8 cellular contexts compared by ENCODE assay signal in genomic region chr6:83057705-83058321, GRCh38. TPM values are rescaled to one million over a fixed set of nuclear protein-coding genes. Genes with fewer than 3 reads are reported as not detected.
DNase-seq lines count a peak whose midpoint lies in the region; ATAC-seq and TF ChIP-seq lines count a peak whose summit lies in the region.

No MANE protein-coding gene starts in this region.

- H3K4me1 ChIP-seq in GM23338 (ENCODE audit: insufficient read depth) (no peaks in the 10 kb centered on the region), esophagus squamous epithelium (no peaks in the 10 kb centered on the region), aorta (ENCODE audit: control insufficient read depth in 1 of 2, insufficient read depth in 2 of 2, low read length in 2 of 2) (no peaks in the 10 kb centered on the region)

- H4K20me1 ChIP-seq in GM23338 (replicated peaks; ENCODE audit: insufficient read depth): peaks cover 10% of the 10 kb centered on the region

- in situ Hi-C loops in ACHN (cut with HindIII; ENCODE audit: low pct_ligation_motif_present, low pct_unique_long_range_greater_than_20kb, low sequenced_read_pairs): loop anchor here (25.0 kb wide), 1 partner anchor 821 kb away; the partner anchor contains the start of gene IBTK
- in situ Hi-C loops in G401 (cut with HindIII; ENCODE audit: low sequenced_read_pairs): loop anchor here (25.0 kb wide), 1 partner anchor 454 kb away; the partner anchor contains the start of gene PRSS35
- in situ Hi-C loops in KBM-7 (cut with MboI; ENCODE audit: low pct_unique_long_range_greater_than_20kb, low sequenced_read_pairs): loop anchor here (25.0 kb wide), 1 partner anchor 796 kb away; no protein-coding TSS in a partner anchor

- H3K36me3 ChIP-seq in GM23338 (ENCODE audit: insufficient read depth) (peaks cover 9% of the 10 kb centered on the region; the same call in 1 of the 2 replicates), SK-N-MC (ENCODE audit: insufficient read depth, low read length) (peaks cover 76% of the 10 kb centered on the region), esophagus squamous epithelium (peaks cover 0 to 13% (median 0%) of the 10 kb centered on the region in 3 donors), aorta (ENCODE audit: control insufficient read depth in 1 of 2, insufficient read depth in 2 of 2, low read length in 1 of 2) (no peaks in the 10 kb centered on the region)

- H3F3A ChIP-seq in GM23338 (replicated peaks; ENCODE audit: low read depth): no peaks in the 10 kb centered on the region

- H3K27me3 ChIP-seq in GM23338 (ENCODE audit: insufficient read depth) (no peaks in the 10 kb centered on the region), esophagus squamous epithelium (no peaks in the 10 kb centered on the region), aorta (ENCODE audit: control insufficient read depth in 1 of 2, insufficient read depth in 2 of 2, low read length in 1 of 2) (no peaks in the 10 kb centered on the region)

- DNase-seq in ACHN (peak; percentile 54), G401 (ENCODE audit: low spot score) (peak; percentile 48), GM23338 (ENCODE audit: low spot score) (peak; percentile 72), KBM-7 (peak; percentile 63), SK-N-MC (ENCODE audit: low read depth, low spot score) (no peak), esophagus squamous epithelium (lab: John Stamatoyannopoulos, UW) (no peak), neural crest cell (ENCODE audit: low read depth, low spot score) (peak; percentile 34), aorta (no peak)

- H3K4me2 ChIP-seq in GM23338: no peak overlapping the region

- WGBS in esophagus squamous epithelium, 2 donors: 29 to 31% methylated on average over 4 of the region's 4 CpGs
- 25 to 38% methylated on average over 4 of the region's 4 CpGs for WGBS in aorta, 2 donors

- H3K9me3 Mint-ChIP-seq in GM23338 (no peaks in the 10 kb centered on the region), neural crest cell (no peaks in the 10 kb centered on the region)

- H3K27ac Mint-ChIP-seq in GM23338 (no peak overlapping the region), neural crest cell (ENCODE audit: unreplicated experiment) (no peak overlapping the region)

- H3K9me3 ChIP-seq in SK-N-MC (ENCODE audit: low read depth, low read length) (no peaks in the 10 kb centered on the region), esophagus squamous epithelium (no peaks in the 10 kb centered on the region), aorta (ENCODE audit: control insufficient read depth, low read length) (no peaks in the 10 kb centered on the region)

- intact Hi-C loops in esophagus squamous epithelium (cut with DNase I): loop anchor here (5.0 kb wide), 1 partner anchor 806 kb away; no protein-coding TSS in a partner anchor
- intact Hi-C loops in aorta (cut with DNase I): loop anchor here (2.0 to 5.0 kb wide), 3 partner anchors 786 to 806 kb away; no protein-coding TSS in a partner anchor

- H3K4me3 ChIP-seq in GM23338 (no peak overlapping the region), SK-N-MC (peak overlapping the region; percentile 36; the same call in 1 of the 2 replicates), esophagus squamous epithelium (no peak overlapping the region), aorta (ENCODE audit: low read length in 2 of 2) (no peak overlapping the region)

- H3K27ac ChIP-seq in GM23338 (ENCODE audit: low read depth) (no peak overlapping the region), SK-N-MC (peak overlapping the region; percentile 87), esophagus squamous epithelium (no peak overlapping the region), aorta (ENCODE audit: low read depth in 1 of 2, low read length in 2 of 2) (no peak overlapping the region)

- peaks cover 22% of the 10 kb centered on the region for H3K36me3 Mint-ChIP-seq in GM23338 (ENCODE audit: low read depth)
- no peaks in the 10 kb centered on the region for H3K36me3 Mint-ChIP-seq in neural crest cell (ENCODE audit: low read depth)

- no peaks in the 10 kb centered on the region for H3K9me2 ChIP-seq in GM23338 (ENCODE audit: insufficient read depth)

- H3K4me1 Mint-ChIP-seq in GM23338: no peaks in the 10 kb centered on the region; the same call in 2 of the 3 replicates
- no peaks in the 10 kb centered on the region for H3K4me1 Mint-ChIP-seq in neural crest cell

- ATAC-seq in GM23338: peak; percentile 68
- ATAC-seq in aorta (ENCODE audit: low FRiP score): no peak

- peaks cover 58% of the 10 kb centered on the region for H3K79me2 ChIP-seq in GM23338 (replicated peaks; ENCODE audit: insufficient read depth)

- H3K27me3 Mint-ChIP-seq in GM23338 (ENCODE audit: insufficient read depth, low read depth, poor library complexity) (peaks cover 2% of the 10 kb centered on the region), neural crest cell (ENCODE audit: low read depth) (no peaks in the 10 kb centered on the region)

- H3K4me3 Mint-ChIP-seq in GM23338 (no peak overlapping the region), neural crest cell (no peak overlapping the region)

- H3K9ac ChIP-seq in SK-N-MC (ENCODE audit: insufficient read length): peak overlapping the region; percentile 34

- no peak overlapping the region for H2AFZ ChIP-seq in GM23338

- TF ChIP-seq CTCF in GM23338 (conservative IDR thresholded peaks at IDR 0.05; ENCODE audit: low read depth in 2 of 2) (peak; percentile 71 to 83), esophagus squamous epithelium (IDR thresholded peaks at IDR 0.05) (peak in 5 of 6 experiments; percentile 44 to 61 (median 53)), neural crest cell (conservative IDR thresholded peaks at IDR 0.05) (peak; percentile 77)

- no peak for TF ChIP-seq POLR2A in esophagus squamous epithelium (IDR thresholded peaks at IDR 0.05)

TF ChIP-seq in GM23338, 12 proteins besides CTCF, POLR2A, EP300 and RAD21 (continues in another document):
- TF ChIP-seq EZH2phosphoT487 (IDR thresholded peaks at IDR 0.05; ENCODE audit: unreplicated experiment): no peak
- no peak for TF ChIP-seq STAT1 (IDR thresholded peaks at IDR 0.05; ENCODE audit: unreplicated experiment)
- no peak for TF ChIP-seq NANOG (IDR thresholded peaks at IDR 0.05; ENCODE audit: borderline replicate concordance)

RNA-seq across cellular contexts. Expression of gene UBE3D, which starts 7.8 kb away (rescaled TPM):
- total RNA-seq in G401 (2014; rRNA removed; shearing (Covaris generic)): 11.3 and 13.8 TPM in 2 replicates
- 28.2 and 31.4 TPM in 2 replicates for total RNA-seq in GM23338 (2014; rRNA removed; shearing (Covaris generic))
- polyA plus RNA-seq in GM23338 (2016; fragmentation: Nextera tagmentation; extraction: Ambion mirVana) (17.0 and 17.5 TPM in 2 replicates), aorta (1 to 10 TPM; 1.8 to 2.6 TPM)
- total RNA-seq in esophagus squamous epithelium (10 to 100 TPM in 1 of 4 donors, 1 to 10 TPM in 3; 5.3 to 12.4 (median 8.4) TPM), neural crest cell (10.3 and 17.1 TPM in 2 replicates), aorta (1 to 10 TPM; 4.8 to 7.7 TPM)

RNA-seq across cellular contexts. Expression of gene DOP1A, which starts 9.7 kb away (rescaled TPM):
- total RNA-seq in G401 (2014; rRNA removed; shearing (Covaris generic)): 2.6 and 8.2 TPM in 2 replicates
- 18.6 and 34.4 TPM in 2 replicates for total RNA-seq in GM23338 (2014; rRNA removed; shearing (Covaris generic))
- polyA plus RNA-seq in GM23338 (2016; fragmentation: Nextera tagmentation; extraction: Ambion mirVana) (2.1 and 3.9 TPM in 2 replicates), aorta (10 to 100 TPM in 1 of 2 donors, 1 to 10 TPM in 1; 2.4 to 10.7 TPM)
- total RNA-seq in esophagus squamous epithelium (10 to 100 TPM; 19.0 to 40.2 (median 22.4) TPM), neural crest cell (17.8 and 18.4 TPM in 2 replicates), aorta (10 to 100 TPM; 28.2 to 35.1 TPM)

Comparison
In these comparisons a context has a peak if more than half of its experiments do, and no peak if none do; other contexts are left out.
1. DNase-seq: peak in ACHN (single experiment), G401 (single experiment), GM23338 (single experiment), KBM-7 (single experiment) and neural crest cell (single experiment); none in SK-N-MC (single experiment), esophagus squamous epithelium (single experiment) and aorta (0 of 2).
2. Peak in every context shown above with its lines, with median percentiles within 50 percentile points of each other: CTCF ChIP-seq.